8 cellular contexts compared by ENCODE assay signal in the genomic region with DNA sequence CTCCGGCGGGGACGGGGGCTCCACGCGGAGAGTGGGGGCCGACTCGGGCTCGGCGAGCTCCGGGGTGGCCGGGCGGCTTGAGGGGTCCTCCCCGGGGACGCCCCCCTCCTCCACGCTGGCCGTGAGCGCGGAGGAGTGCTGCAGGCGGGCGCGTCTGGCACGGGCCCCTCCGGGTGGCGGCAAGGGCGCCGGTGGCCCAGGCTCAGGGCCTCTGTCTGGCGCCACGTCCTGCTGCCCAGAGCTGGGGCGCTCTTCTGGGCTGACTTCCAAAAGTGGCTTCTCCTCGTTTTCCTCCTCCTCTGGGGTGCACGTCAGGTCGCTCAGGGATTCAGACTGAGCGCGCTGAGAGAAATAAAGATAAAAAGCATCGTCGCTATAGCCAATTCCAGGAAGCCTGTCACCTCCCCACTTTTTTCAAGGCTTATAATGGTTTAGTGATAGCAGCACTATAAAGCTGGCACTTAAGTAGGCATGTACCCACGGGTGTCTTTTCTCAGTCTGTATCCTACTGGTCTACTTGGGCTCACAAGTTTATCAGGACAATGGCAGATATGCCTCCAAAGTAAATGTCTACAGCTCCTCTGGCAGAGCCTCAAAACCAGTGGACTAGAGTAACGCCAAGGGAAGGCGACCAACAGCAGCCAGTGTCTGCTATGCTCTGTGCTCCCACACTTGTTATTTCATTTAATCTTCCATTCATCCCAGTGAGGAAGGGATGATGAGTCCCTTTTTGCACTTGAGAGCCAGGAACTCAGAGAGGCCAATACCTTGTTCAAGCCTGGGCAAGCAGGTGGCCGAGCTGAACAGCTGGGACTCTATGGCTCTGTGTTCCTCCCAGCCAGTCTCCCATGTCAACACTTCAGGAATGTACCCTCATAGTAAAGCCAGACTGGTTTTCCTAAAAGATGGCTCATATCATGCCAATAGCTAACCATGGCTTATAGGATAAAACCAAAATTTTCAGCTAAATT.
DNase-seq lines count a peak whose midpoint lies in the region; ATAC-seq and TF ChIP-seq lines count a peak whose summit lies in the region.

No MANE protein-coding gene starts in this region.

- H3K27ac Mint-ChIP-seq in CD4-positive, alpha-beta T cell = peak overlapping the region; percentile 83
- peak overlapping the region; percentile 86 for H3K27ac Mint-ChIP-seq in activated naive CD8-positive, alpha-beta T cell treated with anti-CD3 and anti-CD28 coated beads, Interleukin-2, amount 50 U/mL, for 24 hours

- H2AFZ ChIP-seq in hepatocyte = peak overlapping the region; percentile 71
- peak overlapping the region; percentile 50 for H2AFZ ChIP-seq in trophoblast cell (ENCODE audit: insufficient read depth, low read length, poor library complexity)

- peak overlapping the region; percentile 97 for H3K4me2 ChIP-seq in hepatocyte
- H3K4me2 ChIP-seq in trophoblast cell (ENCODE audit: low read length) = peak overlapping the region; percentile 73

- no peaks in the 10 kb centered on the region for H3K4me1 ChIP-seq in hepatocyte (ENCODE audit: insufficient read depth)
- peaks cover 4 to 11% of the 10 kb centered on the region in 2 experiments for H3K4me1 ChIP-seq in trophoblast cell (ENCODE audit: control insufficient read depth in 1 of 2, insufficient read depth in 2 of 2, low read length in 2 of 2)

- peak overlapping the region; percentile 34 for H3K4me3 ChIP-seq in hepatocyte
- no peak overlapping the region for H3K4me3 ChIP-seq in trophoblast cell (ENCODE audit: low read depth, low read length)

- WGBS in hepatocyte (ENCODE audit: low lambda C conversion rate, missing lambda C conversion rate) = 38% methylated on average over 28 of the region's 40 CpGs
- no CpG with 5 or more reads among the region's 40 CpGs for WGBS in trophoblast cell (ENCODE audit: extremely low coverage, insufficient coverage, insufficient read length)

- H3K27me3 Mint-ChIP-seq in CD4-positive, alpha-beta T cell = no peaks in the 10 kb centered on the region
- H3K27me3 Mint-ChIP-seq in activated naive CD8-positive, alpha-beta T cell treated with anti-CD3 and anti-CD28 coated beads, Interleukin-2, amount 50 U/mL, for 24 hours = peaks cover 2% of the 10 kb centered on the region

- H3K36me3 ChIP-seq in hepatocyte (replicated peaks; ENCODE audit: insufficient read depth, low read depth) (no peaks in the 10 kb centered on the region), trophoblast cell (ENCODE audit: control insufficient read depth in 1 of 2, insufficient read depth in 2 of 2, low read length in 2 of 2) (no peaks in the 10 kb centered on the region)

- H3K14ac ChIP-seq in trophoblast cell (ENCODE audit: low read length) = peak overlapping the region; percentile 14

- no peak overlapping the region for H3K23ac ChIP-seq in trophoblast cell (ENCODE audit: low read length)

- H3K27ac ChIP-seq in CD4-positive, alpha-beta T cell (ENCODE audit: low read depth, low read length) = no peak overlapping the region
- H3K27ac ChIP-seq in hepatocyte (no peak overlapping the region), trophoblast cell (ENCODE audit: low read depth, low read length) (no peak overlapping the region)

- POLR2A ChIA-PET in CD4-positive, alpha-beta T cell (lab: Charles Lee) = interaction anchor here (0.7 to 6.3 kb wide), 8 partner anchors 9 to 104 kb away, joined by 3 to 46 read pairs (median 3); partner anchors contain the start of gene MGAT4A

- no peaks in the 10 kb centered on the region for H3K9me3 ChIP-seq in CD4-positive, alpha-beta T cell (ENCODE audit: control insufficient read depth, low read length)
- H3K9me3 ChIP-seq in hepatocyte (ENCODE audit: low read depth) (no peaks in the 10 kb centered on the region), trophoblast cell (ENCODE audit: insufficient read depth, low read depth, low read length) (peaks cover 10% of the 10 kb centered on the region)

- H3K79me1 ChIP-seq in trophoblast cell (ENCODE audit: low read length) = peaks cover 5% of the 10 kb centered on the region

- H4K8ac ChIP-seq in trophoblast cell (ENCODE audit: low read depth, low read length) = no peak overlapping the region

- CTCF ChIA-PET in CD4-positive, alpha-beta T cell (lab: Charles Lee) = interaction anchor here (0.8 to 3.3 kb wide), 12 partner anchors 15 to 243 kb away, joined by 3 to 18 read pairs (median 3); partner anchors contain the start of gene MGAT4A

- H3K9me3 Mint-ChIP-seq in CD4-positive, alpha-beta T cell = no peaks in the 10 kb centered on the region
- H3K9me3 Mint-ChIP-seq in activated naive CD8-positive, alpha-beta T cell treated with anti-CD3 and anti-CD28 coated beads, Interleukin-2, amount 50 U/mL, for 24 hours = no peaks in the 10 kb centered on the region

- no peaks in the 10 kb centered on the region for H3K36me3 Mint-ChIP-seq in CD4-positive, alpha-beta T cell (ENCODE audit: low read depth)
- H3K36me3 Mint-ChIP-seq in activated naive CD8-positive, alpha-beta T cell treated with anti-CD3 and anti-CD28 coated beads, Interleukin-2, amount 50 U/mL, for 24 hours (ENCODE audit: low read depth) = no peaks in the 10 kb centered on the region

- TF ChIP-seq CTCF in CD4-positive, alpha-beta T cell (IDR thresholded peaks at IDR 0.05) = peak; percentile 3
- no peak for TF ChIP-seq CTCF in hepatocyte (IDR thresholded peaks at IDR 0.05; ENCODE audit: poor library complexity)

- ATAC-seq in CD4-positive, alpha-beta T cell (ENCODE audit: poor library complexity) = no peak
- ATAC-seq in activated naive CD8-positive, alpha-beta T cell treated with anti-CD3 and anti-CD28 coated beads, Interleukin-2, amount 50 U/mL, for 24 hours = no peak

- no peaks in the 10 kb centered on the region for H3K79me2 ChIP-seq in hepatocyte
- H3K79me2 ChIP-seq in trophoblast cell (ENCODE audit: control insufficient read depth, insufficient read depth, low read length, poor library complexity) = peaks cover 2% of the 10 kb centered on the region

- H3K4me1 Mint-ChIP-seq in CD4-positive, alpha-beta T cell (ENCODE audit: low read depth) = peaks cover 57% of the 10 kb centered on the region
- H3K4me1 Mint-ChIP-seq in activated naive CD8-positive, alpha-beta T cell treated with anti-CD3 and anti-CD28 coated beads, Interleukin-2, amount 50 U/mL, for 24 hours = peaks cover 15% of the 10 kb centered on the region

- H3K27me3 ChIP-seq in CD4-positive, alpha-beta T cell (ENCODE audit: control insufficient read depth, insufficient read depth, low read length) = no peaks in the 10 kb centered on the region
- H3K27me3 ChIP-seq in hepatocyte (peaks cover 6% of the 10 kb centered on the region), trophoblast cell (ENCODE audit: insufficient read depth, low read length) (peaks cover 22% of the 10 kb centered on the region)

- peak overlapping the region; percentile 25 for H2BK120ac ChIP-seq in trophoblast cell (ENCODE audit: insufficient read depth, low read length, poor library complexity)

- H4K12ac ChIP-seq in trophoblast cell (ENCODE audit: low read depth, low read length) = no peak overlapping the region

- H3K9me2 ChIP-seq in hepatocyte (replicated peaks; ENCODE audit: insufficient read depth) = no peaks in the 10 kb centered on the region

- H2AK5ac ChIP-seq in trophoblast cell (ENCODE audit: low read length) = no peak overlapping the region

- intact Hi-C loops in CD4-positive, alpha-beta T cell (cut with DNase I, micrococcal nuclease) = loop anchor here (2.0 to 10.0 kb wide), 4 partner anchors 51 to 1109 kb away; partner anchors contain the start of gene ZAP70 (in 1 of the 2)

- no peaks in the 10 kb centered on the region for H4K20me1 ChIP-seq in hepatocyte (ENCODE audit: insufficient read depth, poor library complexity, severe bottlenecking)

- peak overlapping the region; percentile 47 for H3K18ac ChIP-seq in trophoblast cell (ENCODE audit: low read length)

- H3K4ac ChIP-seq in trophoblast cell (ENCODE audit: low read depth, low read length) = no peak overlapping the region

- no peak for DNase-seq in CD4-positive, alpha-beta T cell
- DNase-seq in activated naive CD8-positive, alpha-beta T cell treated with anti-CD3 and anti-CD28 coated beads, Interleukin-2, amount 50 U/mL, for 24 hours = no peak
- no peak for DNase-seq in hepatocyte (ENCODE audit: low spot score)
- DNase-seq in trophoblast cell = peak in 1 of 2 donors; percentile 26
- DNase-seq in DMS 273 (lab: John Stamatoyannopoulos, UW; ENCODE audit: unreplicated experiment) = no peak
- DNase-seq in HT-29 (ENCODE audit: low spot score) = no peak
- DNase-seq in cerebellar nuclear complex (lab: John Stamatoyannopoulos, UW) = no peak
- DNase-seq in NCI-H2171 (lab: John Stamatoyannopoulos, UW) = no peak

- H3K4me3 Mint-ChIP-seq in CD4-positive, alpha-beta T cell = peak overlapping the region; percentile 95
- H3K4me3 Mint-ChIP-seq in activated naive CD8-positive, alpha-beta T cell treated with anti-CD3 and anti-CD28 coated beads, Interleukin-2, amount 50 U/mL, for 24 hours = peak overlapping the region; percentile 72

- H4K91ac ChIP-seq in trophoblast cell (ENCODE audit: low read depth, low read length) = no peak overlapping the region

- H2BK12ac ChIP-seq in trophoblast cell (ENCODE audit: low read length) = no peak overlapping the region

- H2BK5ac ChIP-seq in trophoblast cell (ENCODE audit: low read depth, low read length, poor library complexity) = no peak overlapping the region

- no peak overlapping the region for H3K9ac ChIP-seq in trophoblast cell (ENCODE audit: low read length)
